Comparison of ENCODE assay signal across 1 cellular context in genomic region chr15:44427756-44428724, GRCh38.
TF ChIP-seq lines count a peak whose summit lies in the region.

No MANE protein-coding gene starts in this region.

TF ChIP-seq in H1, 55 proteins besides CTCF, POLR2A, EP300 and RAD21 (continued from another document):
- TF ChIP-seq CHD7 (IDR thresholded peaks at IDR 0.05; ENCODE audit: insufficient replicate concordance, low read length) (no peak), PHF8 (conservative IDR thresholded peaks at IDR 0.05; ENCODE audit: low read depth, low read length) (no peak), ATF3 (IDR thresholded peaks at IDR 0.05; ENCODE audit: insufficient read depth, low read depth, low read length) (no peak), CHD1 (IDR thresholded peaks at IDR 0.05; ENCODE audit: low read depth, low read length) (no peak), EZH2 (IDR thresholded peaks at IDR 0.05; ENCODE audit: low read depth, low read length, severe bottlenecking) (no peak), BACH1 (IDR thresholded peaks at IDR 0.05; ENCODE audit: low read length) (no peak), TAF1 (IDR thresholded peaks at IDR 0.05; ENCODE audit: low read depth, low read length) (peak; percentile 4; the same call in 1 of the 2 replicates), CBX5 (IDR thresholded peaks at IDR 0.05; ENCODE audit: low read depth, low read length) (no peak), HDAC2 (IDR thresholded peaks at IDR 0.05; ENCODE audit: borderline replicate concordance in 1 of 2, low read depth in 2 of 2, low read length in 2 of 2) (0 out of 4 replicates have a peak, but pooled peaks of 1 of the 2 experiments have one; percentile 42), TEAD4 (IDR thresholded peaks at IDR 0.05; ENCODE audit: low read depth, low read length) (no peak), NANOG (IDR thresholded peaks at IDR 0.05; ENCODE audit: insufficient read depth, low read depth, low read length, poor library complexity, severe bottlenecking) (no peak), SP2 (IDR thresholded peaks at IDR 0.05; ENCODE audit: low read length) (no peak), KDM4A (IDR thresholded peaks at IDR 0.05; ENCODE audit: low read depth, low read length, severe bottlenecking) (peak; percentile 81), RXRA (IDR thresholded peaks at IDR 0.05; ENCODE audit: insufficient read depth, low read depth, low read length) (no peak), TAF7 (optimal IDR thresholded peaks at IDR 0.05; ENCODE audit: borderline replicate concordance, low read depth, low read length) (no peak), SIX5 (IDR thresholded peaks at IDR 0.05; ENCODE audit: low read depth, low read length) (no peak), FOSL1 (IDR thresholded peaks at IDR 0.05; ENCODE audit: insufficient read depth, low read depth, low read length) (no peak), RBBP5 (IDR thresholded peaks at IDR 0.05; ENCODE audit: borderline replicate concordance, low read depth, low read length) (no peak), TCF12 (IDR thresholded peaks at IDR 0.05; ENCODE audit: low read depth, low read length) (no peak), CREB1 (IDR thresholded peaks at IDR 0.05) (no peak), SIRT6 (IDR thresholded peaks at IDR 0.05; ENCODE audit: low read length) (no peak), BRCA1 (IDR thresholded peaks at IDR 0.05; ENCODE audit: low read depth, low read length) (no peak), HDAC6 (IDR thresholded peaks at IDR 0.05; ENCODE audit: low read depth, low read length) (no peak), CHD2 (IDR thresholded peaks at IDR 0.05; ENCODE audit: low read length) (no peak), MAFK (IDR thresholded peaks at IDR 0.05; ENCODE audit: low read depth, low read length) (no peak), CEBPB (IDR thresholded peaks at IDR 0.05; ENCODE audit: low read depth, low read length) (no peak), CBX8 (IDR thresholded peaks at IDR 0.05; ENCODE audit: borderline replicate concordance, low read depth, low read length) (no peak), MAX (IDR thresholded peaks at IDR 0.05) (no peak), YY1 (IDR thresholded peaks at IDR 0.05; ENCODE audit: low read depth, low read length) (no peak), SUZ12 (IDR thresholded peaks at IDR 0.05; ENCODE audit: low read length) (no peak), NRF1 (IDR thresholded peaks at IDR 0.05; ENCODE audit: low read depth, low read length) (no peak), SP1 (IDR thresholded peaks at IDR 0.05; ENCODE audit: low read depth, low read length) (no peak), RNF2 (IDR thresholded peaks at IDR 0.05; ENCODE audit: borderline replicate concordance, low read depth, low read length, missing control alignments, poor library complexity, severe bottlenecking) (no peak), POU5F1 (IDR thresholded peaks at IDR 0.05; ENCODE audit: low read depth, low read length) (no peak), USF2 (IDR thresholded peaks at IDR 0.05; ENCODE audit: low read length) (no peak), SRF (IDR thresholded peaks at IDR 0.05; ENCODE audit: low read depth, low read length) (no peak), ASH2L (IDR thresholded peaks at IDR 0.05; ENCODE audit: low read length) (peak; percentile 17), E2F6 (IDR thresholded peaks at IDR 0.05) (no peak; the same call in 1 of the 2 replicates), RFX5 (IDR thresholded peaks at IDR 0.05; ENCODE audit: borderline replicate concordance, low read depth, low read length) (no peak), POLR2AphosphoS5 (IDR thresholded peaks at IDR 0.05; ENCODE audit: low read depth, low read length) (no peak), KDM5A (IDR thresholded peaks at IDR 0.05; ENCODE audit: low read length) (no peak), SIN3A (conservative IDR thresholded peaks at IDR 0.05 in 1 of 2, IDR thresholded peaks at IDR 0.05 in 1 of 2; ENCODE audit: low read depth in 1 of 2, low read length in 2 of 2) (peak; percentile 26 to 34; a peak in 1 of 4 replicates), EGR1 (IDR thresholded peaks at IDR 0.05; ENCODE audit: borderline replicate concordance, low read depth, low read length) (no peak), BCL11A (IDR thresholded peaks at IDR 0.05; ENCODE audit: low read depth in 2 of 2, low read length in 2 of 2) (no peak), JUN (IDR thresholded peaks at IDR 0.05; ENCODE audit: low read depth, low read length) (no peak)
